In genomic region chr15:65368646-65369045, GRCh38 we compare ENCODE assay signal across 18 cellular contexts. TPM values are rescaled to one million over a fixed set of nuclear protein-coding genes. Genes with fewer than 3 reads are reported as not detected.
A peak's percentile ranks its signal among the peaks of the same experiment; 100 is the strongest.
DNase-seq lines count a peak whose midpoint lies in the region; ATAC-seq and TF ChIP-seq lines count a peak whose summit lies in the region.
"Had no signal": no experiment of that assay in that cellular context is flagged by ENCODE, and none has a peak within 500 bp of the region (broad histone marks: within the 10 kb centered on the region; RNA-seq: fewer than 3 reads in every experiment).

No MANE protein-coding gene starts in this region.

- ATAC-seq in RWPE2 (ENCODE audit: low read depth) (no peak), GM21825 (IDR thresholded peaks at IDR 0.05; ENCODE audit: unreplicated experiment) (no peak)
- ATAC-seq in CD4-positive, alpha-beta T cell (ENCODE audit: poor library complexity), result no peak
- ATAC-seq: esophagus mucosa had no signal

- TF ChIP-seq CTCF in RWPE2 (IDR thresholded peaks at IDR 0.05; ENCODE audit: poor library complexity, severe bottlenecking), result no peak
- TF ChIP-seq CTCF in CD4-positive, alpha-beta T cell (IDR thresholded peaks at IDR 0.05), result no peak

- H3K27me3 Mint-ChIP-seq in CD4-positive, alpha-beta T cell, result peaks cover 27% of the 10 kb centered on the region

- H3K4me3 ChIP-seq in HUES6 (ENCODE audit: low read depth, low read length) (no peak overlapping the region), RWPE2 (ENCODE audit: severe bottlenecking) (no peak overlapping the region), iPS-20b (ENCODE audit: low read length) (peak overlapping the region; percentile 22; the same call in 1 of the 2 replicates)
- H3K4me3 ChIP-seq: ascending aorta, MG63 had no signal

- H3K36me3 Mint-ChIP-seq in CD4-positive, alpha-beta T cell (ENCODE audit: low read depth), result no peaks in the 10 kb centered on the region

- H3K4me3 Mint-ChIP-seq in CD4-positive, alpha-beta T cell, result no peak overlapping the region
- H3K4me3 Mint-ChIP-seq: B cell; dendritic cell treated with granulocyte-macrophage colony-stimulating factor and Interleukin-4, amounts not matched to agents 40 ng/mL and 50 ng/mL, for 4 days; stimulated activated naive CD8-positive, alpha-beta T cell treated with anti-CD3 and anti-CD28 coated beads, Interleukin-15, Interleukin-2, amounts not matched to agents 100 ng/mL and 50 ng/mL, for 24 hours had no signal

- POLR2A ChIA-PET in CD4-positive, alpha-beta T cell (lab: Charles Lee), result no interaction called here

- H3K9me3 Mint-ChIP-seq in CD4-positive, alpha-beta T cell, result no peaks in the 10 kb centered on the region
- H3K9me3 Mint-ChIP-seq: dendritic cell treated with granulocyte-macrophage colony-stimulating factor and Interleukin-4, amounts not matched to agents 40 ng/mL and 50 ng/mL, for 4 days; stimulated activated naive CD8-positive, alpha-beta T cell treated with anti-CD3 and anti-CD28 coated beads, Interleukin-15, Interleukin-2, amounts not matched to agents 100 ng/mL and 50 ng/mL, for 24 hours had no signal

- H3K27me3 ChIP-seq in HUES6 (ENCODE audit: control insufficient read depth, insufficient read depth, low read length) (no peaks in the 10 kb centered on the region), RWPE2 (ENCODE audit: insufficient read depth, poor library complexity, severe bottlenecking) (peaks cover 6% of the 10 kb centered on the region), iPS-20b (ENCODE audit: insufficient read depth, low read length) (no peaks in the 10 kb centered on the region)
- H3K27me3 ChIP-seq in CD4-positive, alpha-beta T cell (ENCODE audit: control insufficient read depth, insufficient read depth, low read length), result peaks cover 18% of the 10 kb centered on the region
- H3K27me3 ChIP-seq: ascending aorta, MG63 had no signal

- no peaks in the 10 kb centered on the region for H3K9me3 ChIP-seq in HUES6 (ENCODE audit: control insufficient read depth, insufficient read depth, low read depth, low read length)
- no peaks in the 10 kb centered on the region for H3K9me3 ChIP-seq in RWPE2 (ENCODE audit: severe bottlenecking)
- no peaks in the 10 kb centered on the region for H3K9me3 ChIP-seq in iPS-20b (ENCODE audit: insufficient read depth, low read depth, low read length)
- H3K9me3 ChIP-seq in CD4-positive, alpha-beta T cell (ENCODE audit: control insufficient read depth, low read length), result no peaks in the 10 kb centered on the region
- H3K9me3 ChIP-seq: ascending aorta, MG63 had no signal

- H3K4me1 Mint-ChIP-seq in CD4-positive, alpha-beta T cell (ENCODE audit: low read depth), result no peaks in the 10 kb centered on the region
- H3K4me1 Mint-ChIP-seq: B cell had no signal

- H3K4me1 ChIP-seq in HUES6 (ENCODE audit: control insufficient read depth, insufficient read depth, low read length), result peaks cover 73% of the 10 kb centered on the region
- H3K4me1 ChIP-seq in RWPE2 (ENCODE audit: insufficient read depth, poor library complexity, severe bottlenecking), result no peaks in the 10 kb centered on the region
- peaks cover 53% of the 10 kb centered on the region for H3K4me1 ChIP-seq in iPS-20b (ENCODE audit: insufficient read depth, low read length)
- H3K4me1 ChIP-seq: ascending aorta had no signal

- intact Hi-C loops in CD4-positive, alpha-beta T cell (cut with DNase I, micrococcal nuclease), result no loop called here

- CTCF ChIA-PET in CD4-positive, alpha-beta T cell (lab: Charles Lee), result interaction anchor here (0.6 to 1.4 kb wide), 2 partner anchors 16 to 43 kb away, joined by 3 to 4 read pairs; no protein-coding TSS in a partner anchor

- H3K27ac Mint-ChIP-seq in CD4-positive, alpha-beta T cell, result no peak overlapping the region
- H3K27ac Mint-ChIP-seq: B cell; dendritic cell treated with granulocyte-macrophage colony-stimulating factor and Interleukin-4, amounts not matched to agents 40 ng/mL and 50 ng/mL, for 4 days; stimulated activated naive CD8-positive, alpha-beta T cell treated with anti-CD3 and anti-CD28 coated beads, Interleukin-15, Interleukin-2, amounts not matched to agents 100 ng/mL and 50 ng/mL, for 24 hours had no signal

- H3K27ac ChIP-seq in HUES6 (ENCODE audit: low read depth, low read length) (peak overlapping the region; percentile 83), RWPE2 (ENCODE audit: poor library complexity, severe bottlenecking) (no peak overlapping the region), iPS-20b (ENCODE audit: low read length) (peak overlapping the region; percentile 37)
- H3K27ac ChIP-seq in CD4-positive, alpha-beta T cell (ENCODE audit: low read depth, low read length), result no peak overlapping the region
- H3K27ac ChIP-seq: ascending aorta had no signal

- H3K36me3 ChIP-seq in HUES6 (ENCODE audit: control insufficient read depth, insufficient read depth, low read length) (peaks cover 12% of the 10 kb centered on the region), RWPE2 (ENCODE audit: low read depth) (no peaks in the 10 kb centered on the region), iPS-20b (ENCODE audit: insufficient read depth, low read depth, low read length) (peaks cover 27% of the 10 kb centered on the region)
- H3K36me3 ChIP-seq: ascending aorta, MG63 had no signal

- DNase-seq in RWPE2 (ENCODE audit: low spot score), result peak; percentile 27
- peak; percentile 24 for DNase-seq in retina
- no peak for DNase-seq in CD4-positive, alpha-beta T cell
- DNase-seq in NCI-H1930 (lab: John Stamatoyannopoulos, UW), result no peak
- DNase-seq: activated CD4-positive, alpha-beta T cell treated with anti-CD3 and anti-CD28 coated beads for 1 hour; DMS153; MG63; SIG-M5 had no signal

- H3K9ac ChIP-seq in HUES6 (ENCODE audit: low read length), result peak overlapping the region; percentile 39
- H3K9ac ChIP-seq in iPS-20b (ENCODE audit: low read depth, low read length), result peak overlapping the region; percentile 65; the same call in 1 of the 2 replicates

RNA-seq across cellular contexts. Expression of gene IGDCC3, which starts 9.2 kb away (rescaled TPM):
- not detected for total RNA-seq in CD4-positive, alpha-beta T cell
- total RNA-seq: ascending aorta; B cell; posterior vena cava; T-helper 2 cell treated with Interferon-gamma antibody and Interleukin-4, amounts not matched to agents 100 ng/mL and 5 ng/mL, for 36 hours had no signal

RNA-seq across cellular contexts. Expression of gene IGDCC4, which starts 54.1 kb away (rescaled TPM):
- not detected for total RNA-seq in CD4-positive, alpha-beta T cell
- total RNA-seq: B cell; T-helper 2 cell treated with Interferon-gamma antibody and Interleukin-4, amounts not matched to agents 100 ng/mL and 5 ng/mL, for 36 hours had no signal

Comparison
In these comparisons a context has a peak if more than half of its experiments do, and no peak if none do; other contexts are left out.
1. H3K27ac ChIP-seq: peak in HUES6 (single experiment) and iPS-20b (single experiment); none in RWPE2 (single experiment) and CD4-positive, alpha-beta T cell (single experiment).
2. DNase-seq: peak in RWPE2 (single experiment) and retina (single experiment); none in CD4-positive, alpha-beta T cell (0 of 10) and NCI-H1930 (0 of 2).